ENCODE assay signal across 1 cellular context in genomic region chr15:72197460-72198409, GRCh38.
TF ChIP-seq lines count a peak whose summit lies in the region.

Gene GRAMD2A, minus strand, starts transcription at chr15:72197787.

TF ChIP-seq in HepG2, 621 proteins besides CTCF, POLR2A, EP300 and RAD21 (continued from another document):
- peak; percentile 18; the same call in 1 of the 2 replicates for TF ChIP-seq SSRP1 (CRISPR knock-in tag; IDR thresholded peaks at IDR 0.05)
- TF ChIP-seq ZFP90 (CRISPR knock-in tag; IDR thresholded peaks at IDR 0.05; ENCODE audit: borderline replicate concordance): no peak
- no peak for TF ChIP-seq GATAD2A (CRISPR knock-in tag; IDR thresholded peaks at IDR 0.05)
- no peak for TF ChIP-seq PAF1 (CRISPR knock-in tag; IDR thresholded peaks at IDR 0.05)
- peak; percentile 40; the same call in 1 of the 2 replicates for TF ChIP-seq NFYB (CRISPR knock-in tag; IDR thresholded peaks at IDR 0.05)
- TF ChIP-seq ZNF687 (CRISPR knock-in tag; IDR thresholded peaks at IDR 0.05): peak; percentile 26
- no peak for TF ChIP-seq TBX2 (CRISPR knock-in tag; IDR thresholded peaks at IDR 0.05; ENCODE audit: borderline replicate concordance)
- TF ChIP-seq AGO1 (IDR thresholded peaks at IDR 0.05; ENCODE audit: low read depth, low read length, poor library complexity, severe bottlenecking): peak; percentile 98
- TF ChIP-seq SRSF1 (optimal IDR thresholded peaks at IDR 0.05; ENCODE audit: low read depth, low read length): peak; percentile 62
- no peak for TF ChIP-seq GATA4 (IDR thresholded peaks at IDR 0.05; ENCODE audit: borderline replicate concordance, low read depth)
- TF ChIP-seq RBFOX2 (IDR thresholded peaks at IDR 0.05; ENCODE audit: low read depth, low read length): peak; percentile 56; the same call in 1 of the 2 replicates
- peak; percentile 28; the same call in 1 of the 2 replicates for TF ChIP-seq MTF2 (CRISPR knock-in tag; IDR thresholded peaks at IDR 0.05; ENCODE audit: borderline replicate concordance)
- TF ChIP-seq KDM2A (CRISPR knock-in tag; IDR thresholded peaks at IDR 0.05; ENCODE audit: borderline replicate concordance, low read depth): peak; percentile 87
- TF ChIP-seq HCFC1 (IDR thresholded peaks at IDR 0.05; ENCODE audit: low read depth, low read length): no peak
- peak; percentile 59; the same call in 1 of the 2 replicates for TF ChIP-seq ZNF800 (CRISPR knock-in tag; IDR thresholded peaks at IDR 0.05)
- no peak for TF ChIP-seq ZFP62 (CRISPR knock-in tag; IDR thresholded peaks at IDR 0.05)
- no peak for TF ChIP-seq SP5 (CRISPR knock-in tag; IDR thresholded peaks at IDR 0.05; ENCODE audit: borderline replicate concordance, low read depth)
- no peak for TF ChIP-seq KAT2B (IDR thresholded peaks at IDR 0.05; ENCODE audit: borderline replicate concordance, low read depth, low read length)
- no peak for TF ChIP-seq NFE2 (CRISPR knock-in tag; IDR thresholded peaks at IDR 0.05)
- TF ChIP-seq SALL1 (CRISPR knock-in tag; IDR thresholded peaks at IDR 0.05): no peak
- no peak for TF ChIP-seq MEIS1 (CRISPR knock-in tag; IDR thresholded peaks at IDR 0.05; ENCODE audit: borderline replicate concordance)
- no peak for TF ChIP-seq ZNF263 (CRISPR knock-in tag; IDR thresholded peaks at IDR 0.05)
- no peak for TF ChIP-seq PAX8 (CRISPR knock-in tag; IDR thresholded peaks at IDR 0.05; ENCODE audit: borderline replicate concordance)
- no peak for TF ChIP-seq SIX4 (CRISPR knock-in tag; IDR thresholded peaks at IDR 0.05)
- TF ChIP-seq ZNF10 (CRISPR knock-in tag; IDR thresholded peaks at IDR 0.05; ENCODE audit: borderline replicate concordance, low read depth): no peak
- TF ChIP-seq ZNF564 (CRISPR knock-in tag; IDR thresholded peaks at IDR 0.05): no peak
- peak; percentile 94 for TF ChIP-seq ZNF777 (CRISPR knock-in tag; IDR thresholded peaks at IDR 0.05)
- no peak for TF ChIP-seq ZNF253 (CRISPR knock-in tag; IDR thresholded peaks at IDR 0.05; ENCODE audit: borderline replicate concordance)
- TF ChIP-seq AGO2 (optimal IDR thresholded peaks at IDR 0.05; ENCODE audit: low read depth, low read length): peak; percentile 84
- TF ChIP-seq TAF15 (IDR thresholded peaks at IDR 0.05; ENCODE audit: low read depth, low read length, poor library complexity, severe bottlenecking): peak; percentile 19
- no peak for TF ChIP-seq ZNF317 (CRISPR knock-in tag; IDR thresholded peaks at IDR 0.05)
- TF ChIP-seq ZFY (CRISPR knock-in tag; IDR thresholded peaks at IDR 0.05): peak; percentile 50; the same call in 1 of the 2 replicates
